ENCODE assay signal across 23 cellular contexts in the genomic region with DNA sequence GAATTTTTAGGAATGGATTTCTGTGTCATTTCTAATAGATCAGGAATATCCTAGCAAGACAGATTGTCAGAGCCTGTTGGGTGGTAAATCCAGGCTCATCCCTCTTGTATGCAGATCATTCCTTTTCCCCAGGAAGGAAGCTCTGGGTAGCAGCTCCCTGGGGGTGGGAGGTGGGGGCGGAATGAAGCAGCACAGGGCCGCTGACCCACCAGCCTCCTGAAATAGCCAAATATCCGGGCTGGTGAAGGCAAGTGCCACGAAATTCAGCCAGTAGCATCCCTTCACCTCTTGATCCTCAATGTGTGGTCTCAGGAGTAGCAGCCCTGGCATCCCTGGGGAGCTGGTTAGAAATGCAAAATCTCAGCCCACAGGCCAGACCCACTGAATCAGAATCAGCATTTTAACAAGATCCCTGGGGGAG.
DNase-seq lines count a peak whose midpoint lies in the region; ATAC-seq lines count a peak whose summit lies in the region.
"Had no signal": no experiment of that assay in that cellular context is flagged by ENCODE, and none has a peak within 500 bp of the region (broad histone marks: within the 10 kb centered on the region; RNA-seq: fewer than 3 reads in every experiment).

No MANE protein-coding gene starts in this region.

- H3K56ac ChIP-seq in mesendoderm (ENCODE audit: low read length), result peak overlapping the region; percentile 53

- H3K27ac ChIP-seq in SK-N-MC (no peak overlapping the region), mesendoderm (ENCODE audit: low read depth, low read length) (no peak overlapping the region)
- H3K27ac ChIP-seq: A549, GM23248 had no signal

- H3K9ac ChIP-seq in SK-N-MC (ENCODE audit: insufficient read length), result no peak overlapping the region
- no peak overlapping the region for H3K9ac ChIP-seq in mesendoderm (ENCODE audit: low read length)
- H3K9ac ChIP-seq: GM23248 had no signal

- no CpG with 5 or more reads among the region's 4 CpGs for WGBS in mesendoderm (ENCODE audit: extremely low coverage, insufficient coverage, low lambda C conversion rate)

- peak overlapping the region; percentile 16 for H3K18ac ChIP-seq in mesendoderm (ENCODE audit: low read length)

- H3K4me1 ChIP-seq in mesendoderm (ENCODE audit: control insufficient read depth, low read depth, low read length), result peaks cover 7% of the 10 kb centered on the region
- H3K4me1 ChIP-seq: A549 had no signal

- no peaks in the 10 kb centered on the region for H3K36me3 ChIP-seq in H7 (replicated peaks; ENCODE audit: control insufficient read depth, insufficient read depth, low read length)
- H3K36me3 ChIP-seq in SK-N-MC (ENCODE audit: insufficient read depth, low read length), result no peaks in the 10 kb centered on the region
- H3K36me3 ChIP-seq in mesendoderm (ENCODE audit: control insufficient read depth, insufficient read depth, low read length), result no peaks in the 10 kb centered on the region

- no peak overlapping the region for H3K4me3 Mint-ChIP-seq in immature natural killer cell
- H3K4me3 Mint-ChIP-seq: B cell; CD4-positive, CD25-positive, alpha-beta regulatory T cell had no signal

- H2BK120ac ChIP-seq in mesendoderm (ENCODE audit: low read depth, low read length), result no peak overlapping the region

- H4K8ac ChIP-seq in mesendoderm (ENCODE audit: low read depth, low read length), result no peak overlapping the region

- H3K27ac Mint-ChIP-seq in immature natural killer cell, result no peak overlapping the region
- H3K27ac Mint-ChIP-seq: B cell; CD4-positive, CD25-positive, alpha-beta regulatory T cell had no signal

- peaks cover 2 to 10% (median 9%) of the 10 kb centered on the region in 3 donors for H3K27me3 Mint-ChIP-seq in immature natural killer cell (ENCODE audit: low read depth in 3 of 3)

- DNase-seq in H7 (peak; percentile 69), SK-N-MC (ENCODE audit: low read depth, low spot score) (peak; percentile 26), iPS DF 4.7 (ENCODE audit: extremely low read depth, low spot score) (peak; percentile 74), mesendoderm (peak; percentile 46), T-helper 2 cell (no peak), UCSD-AML1 (lab: John Stamatoyannopoulos, UW; ENCODE audit: unreplicated experiment) (no peak), immature natural killer cell (no peak)
- DNase-seq: CD4-positive, CD25-positive, alpha-beta regulatory T cell; DMS79; GM23248; KG1; NCI-H1105; NCI-H146; NCI-H2029; NCI-H2227 treated with DMSO at 0.1 percent for 48 hours; NCI-H510A; NK-92 treated with Interleukin-12 subunit alpha and Interleukin-12 subunit beta, amount 100 ng/mL, for 24 hours; SIG-M5 had no signal

- no peaks in the 10 kb centered on the region for H3K9me3 Mint-ChIP-seq in immature natural killer cell

- H2BK15ac ChIP-seq in mesendoderm (replicated peaks; ENCODE audit: low read depth), result no peak overlapping the region

- H3K4me2 ChIP-seq in mesendoderm (ENCODE audit: low read length), result no peak overlapping the region
- H3K4me2 ChIP-seq: A549 had no signal

- H3K36me3 Mint-ChIP-seq in immature natural killer cell, result no peaks in the 10 kb centered on the region
- H3K36me3 Mint-ChIP-seq: CD4-positive, CD25-positive, alpha-beta regulatory T cell had no signal

- no peak for ATAC-seq in HG03159 (IDR thresholded peaks at IDR 0.05; ENCODE audit: unreplicated experiment)
- ATAC-seq: A549, Panc1, SK-N-SH treated with all-trans-retinoic acid at 6 μM for 48 hours had no signal

- H3K79me1 ChIP-seq in mesendoderm (ENCODE audit: low read length), result no peaks in the 10 kb centered on the region

- H3K4me3 ChIP-seq in H7 (ENCODE audit: insufficient read depth, low read depth, low read length), result no peak overlapping the region
- H3K4me3 ChIP-seq in SK-N-MC, result 0 out of 2 replicates have a peak overlapping the region, but pooled peaks have one; percentile 19
- H3K4me3 ChIP-seq in mesendoderm (ENCODE audit: low read length), result no peak overlapping the region
- H3K4me3 ChIP-seq: A549, GM23248 had no signal

- H3K79me2 ChIP-seq in mesendoderm (ENCODE audit: control insufficient read depth, insufficient read depth, low read length), result no peaks in the 10 kb centered on the region

- H3K23ac ChIP-seq in mesendoderm (ENCODE audit: low read length), result no peak overlapping the region

- peaks cover 7% of the 10 kb centered on the region in 2 donors for H3K4me1 Mint-ChIP-seq in immature natural killer cell
- H3K4me1 Mint-ChIP-seq: B cell; CD4-positive, CD25-positive, alpha-beta regulatory T cell had no signal

- no peak overlapping the region for H2BK5ac ChIP-seq in mesendoderm (ENCODE audit: low read length)

- H3K9me3 ChIP-seq in SK-N-MC (ENCODE audit: low read depth, low read length), result no peaks in the 10 kb centered on the region
- H3K9me3 ChIP-seq: A549 had no signal

- H3K27me3 ChIP-seq in H7 (ENCODE audit: control insufficient read depth, insufficient read depth, low read length), result peaks cover 3% of the 10 kb centered on the region; the same call in 1 of the 2 replicates
- H3K27me3 ChIP-seq in mesendoderm (ENCODE audit: insufficient read depth, low read length, poor library complexity), result no peaks in the 10 kb centered on the region

- no peak overlapping the region for H4K5ac ChIP-seq in mesendoderm (ENCODE audit: low read length)

- no peak overlapping the region for H3K4ac ChIP-seq in mesendoderm (ENCODE audit: low read depth, low read length)

- H2AK5ac ChIP-seq in mesendoderm (ENCODE audit: low read length), result no peak overlapping the region

Comparison
In these comparisons a context has a peak if more than half of its experiments do, and no peak if none do; other contexts are left out.
1. DNase-seq: peak in H7 (single experiment), SK-N-MC (single experiment), iPS DF 4.7 (single experiment) and mesendoderm (single experiment); none in T-helper 2 cell (0 of 5), UCSD-AML1 (single experiment) and immature natural killer cell (0 of 3).